Comparison of ENCODE assay signal across 8 cellular contexts in genomic region chr1:45521413-45522323, GRCh38. TPM values are rescaled to one million over a fixed set of nuclear protein-coding genes. Genes with fewer than 3 reads are reported as not detected.
DNase-seq lines count a peak whose midpoint lies in the region; ATAC-seq and TF ChIP-seq lines count a peak whose summit lies in the region.

Gene PRDX1 (minus strand): TSS chr1:45521884. CDS start chr1:45519043, 2,841 bp downstream.

- H3K9ac ChIP-seq in adipocyte (ENCODE audit: low read length) = peak within 1 kb of the TSS; percentile 94

- H3K4me1 ChIP-seq in adipocyte (ENCODE audit: control insufficient read depth, insufficient read depth, low read length) = peaks cover 18% of the 10 kb centered on the region

- ATAC-seq in HG02678 (IDR thresholded peaks at IDR 0.05; ENCODE audit: unreplicated experiment) = peak; percentile 79

- H3K36me3 ChIP-seq in adipocyte (ENCODE audit: control insufficient read depth, insufficient read depth, low read length, severe bottlenecking) = peaks cover 18% of the 10 kb centered on the region

- H3K36me3 Mint-ChIP-seq in type B pancreatic cell = peaks cover 8% of the 10 kb centered on the region

- H3K4me1 Mint-ChIP-seq in type B pancreatic cell (ENCODE audit: unreplicated experiment) = peaks cover 30% of the 10 kb centered on the region

- intact Hi-C loops in cardiac septum (cut with DNase I) = loop anchor here (1.0 to 2.0 kb wide), 2 partner anchors 29 to 163 kb away; partner anchors contain the start of gene AKR1A1

- H3K27ac Mint-ChIP-seq in type B pancreatic cell = peak within 1 kb of the TSS; percentile 94

- peak; percentile 91 for DNase-seq in GM12864 (ENCODE audit: low read depth)
- peak; percentile 99 for DNase-seq in NCI-H128 (lab: John Stamatoyannopoulos, UW; ENCODE audit: unreplicated experiment)
- DNase-seq in SW480 (ENCODE audit: low spot score) = peak; percentile 91
- peak; percentile 98 for DNase-seq in adipocyte (ENCODE audit: low read depth)
- peak; percentile 97 for DNase-seq in cardiac septum (ENCODE audit: low spot score)
- peak; percentile 97 for DNase-seq in pons (ENCODE audit: low spot score)
- DNase-seq in type B pancreatic cell (ENCODE audit: extremely low spot score, unreplicated experiment) = peak; percentile 99

- TF ChIP-seq CTCF in GM12864 (IDR thresholded peaks at IDR 0.05; ENCODE audit: low read depth, low read length, missing control alignments) (no peak), type B pancreatic cell (conservative IDR thresholded peaks at IDR 0.05) (no peak)

- H3K4me3 ChIP-seq in GM12864 (ENCODE audit: low read depth, low read length) (peak within 1 kb of the TSS; percentile 91), adipocyte (ENCODE audit: low read length) (peak within 1 kb of the TSS; percentile 92)

- no peaks in the 10 kb centered on the region for H3K9me3 Mint-ChIP-seq in type B pancreatic cell

- peaks cover 25% of the 10 kb centered on the region for H3K27me3 Mint-ChIP-seq in type B pancreatic cell

- no peaks in the 10 kb centered on the region for H3K27me3 ChIP-seq in adipocyte (replicated peaks; ENCODE audit: control insufficient read depth, insufficient read depth, low read length)

- H3K9me3 ChIP-seq in adipocyte (ENCODE audit: control insufficient read depth, low read length) = no peaks in the 10 kb centered on the region

- H3K4me3 Mint-ChIP-seq in type B pancreatic cell = peak within 1 kb of the TSS; percentile 91

RNA-seq across cellular contexts. Expression of gene PRDX1, which starts in this region (rescaled TPM):
- total RNA-seq in cardiac septum (267 TPM), type B pancreatic cell (ENCODE audit: low replicate concordance) (255 and 335 TPM in 2 replicates)

Comparison
In these comparisons a context has a peak if more than half of its experiments do, and no peak if none do; other contexts are left out.
1. Peak in every context shown above with its lines: DNase-seq, ATAC-seq and H3K4me3 ChIP-seq.